Comparison of ENCODE assay signal across 27 cellular contexts in the genomic region with DNA sequence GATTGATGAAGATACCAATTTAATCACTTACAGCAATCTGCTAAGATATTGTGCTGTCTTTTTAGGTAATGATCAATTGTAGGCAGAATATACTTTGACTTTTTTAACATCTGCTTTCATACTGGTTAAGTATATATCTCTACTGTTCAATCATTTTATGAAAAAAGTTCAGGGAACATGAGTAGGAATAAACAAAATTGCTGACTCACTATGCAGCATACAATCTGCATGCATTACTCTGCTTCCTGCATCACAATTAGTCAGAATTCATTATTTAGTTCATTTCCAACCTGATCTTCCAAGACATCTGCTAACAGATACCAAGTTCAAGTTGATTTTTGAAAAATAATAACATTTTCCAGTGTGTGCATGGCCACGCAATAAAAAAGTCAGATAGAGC.
"Had no signal": no experiment of that assay in that cellular context is flagged by ENCODE, and none has a peak within 500 bp of the region (broad histone marks: within the 10 kb centered on the region; RNA-seq: fewer than 3 reads in every experiment).

No MANE protein-coding gene starts in this region.

- H3K27ac ChIP-seq: dorsolateral prefrontal cortex, foreskin keratinocyte, gastroesophageal sphincter, heart left ventricle, hepatocyte, left lung, neural progenitor cell, parathyroid adenoma, suprapubic skin, transverse colon, upper lobe of right lung, vagina had no signal

- ATAC-seq: foreskin keratinocyte; gastroesophageal sphincter; heart left ventricle; left lung; naive thymus-derived CD4-positive, alpha-beta T cell; sciatic nerve; stimulated activated naive CD8-positive, alpha-beta T cell treated with anti-CD3 and anti-CD28 coated beads, Interleukin-15, amount 100 ng/mL, for 72 hours; upper lobe of right lung had no signal

- H3K79me2 ChIP-seq: hepatocyte, parathyroid adenoma had no signal

- H3K4me1 ChIP-seq: foreskin keratinocyte, gastroesophageal sphincter, heart left ventricle, left lung, neural progenitor cell, parathyroid adenoma, suprapubic skin, transverse colon, upper lobe of right lung, vagina had no signal

- H3K27me3 Mint-ChIP-seq: naive thymus-derived CD4-positive, alpha-beta T cell; progenitor cell of endocrine pancreas; stimulated activated naive CD8-positive, alpha-beta T cell treated with anti-CD3 and anti-CD28 coated beads, Interleukin-15, amount 100 ng/mL, for 72 hours had no signal

- H3K9ac ChIP-seq: neural progenitor cell, parathyroid adenoma had no signal

- H3K27me3 ChIP-seq: dorsolateral prefrontal cortex, foreskin keratinocyte, gastroesophageal sphincter, heart left ventricle, hepatocyte, left lung, neural progenitor cell, suprapubic skin, transverse colon, upper lobe of right lung, vagina had no signal

- H3K4me2 ChIP-seq: hepatocyte, neural progenitor cell, smooth muscle cell had no signal

- H2AFZ ChIP-seq: hepatocyte, neural progenitor cell, parathyroid adenoma had no signal

- H3K9me3 ChIP-seq: gastroesophageal sphincter, transverse colon, upper lobe of right lung, vagina had no signal

- H3K4me1 Mint-ChIP-seq: mesothelial cell of epicardium; nephron; neural progenitor cell; stimulated activated naive CD8-positive, alpha-beta T cell treated with anti-CD3 and anti-CD28 coated beads, Interleukin-15, amount 100 ng/mL, for 72 hours had no signal

- H3K27ac Mint-ChIP-seq: mesothelial cell of epicardium; naive thymus-derived CD4-positive, alpha-beta T cell; nephron; neural progenitor cell; progenitor cell of endocrine pancreas; stimulated activated naive CD8-positive, alpha-beta T cell treated with anti-CD3 and anti-CD28 coated beads, Interleukin-15, amount 100 ng/mL, for 72 hours had no signal

- H3K9me3 Mint-ChIP-seq: nephron, neural progenitor cell had no signal

- H3K4me3 Mint-ChIP-seq: mesothelial cell of epicardium; naive thymus-derived CD4-positive, alpha-beta T cell; nephron; neural progenitor cell; stimulated activated naive CD8-positive, alpha-beta T cell treated with anti-CD3 and anti-CD28 coated beads, Interleukin-15, amount 100 ng/mL, for 72 hours had no signal

- H3K4me3 ChIP-seq: dorsolateral prefrontal cortex, gastroesophageal sphincter, heart left ventricle, hepatocyte, left lung, neural progenitor cell, smooth muscle cell, suprapubic skin, transverse colon, upper lobe of right lung, vagina had no signal

- DNase-seq: dorsolateral prefrontal cortex; effector CD4-positive, alpha-beta T cell; foreskin keratinocyte; heart left ventricle; kidney; left lung; mesenchymal stem cell; naive thymus-derived CD4-positive, alpha-beta T cell; stimulated activated CD4-positive, alpha-beta T cell treated with anti-CD3 and anti-CD28 coated beads, Interleukin-12 subunit alpha, Interleukin-12 subunit beta, amount 100 ng/mL, for 4 hours; stimulated activated CD4-positive, alpha-beta T cell treated with anti-CD3 and anti-CD28 coated beads, Interleukin-1b, Interleukin-23, amount 100 ng/mL, for 48 hours; stimulated activated CD4-positive, alpha-beta T cell treated with anti-CD3 and anti-CD28 coated beads, Interleukin-4, amount 100 ng/mL, for 1 hour; stimulated activated CD8-positive, alpha-beta memory T cell treated with anti-CD3 and anti-CD28 coated beads, Interleukin-4, amount 100 ng/mL, for 48 hours; stimulated activated naive CD4-positive, alpha-beta T cell; stimulated activated naive CD8-positive, alpha-beta T cell treated with anti-CD3 and anti-CD28 coated beads, Interleukin-15, amount 100 ng/mL, for 72 hours; transverse colon; upper lobe of right lung had no signal

- H3K36me3 Mint-ChIP-seq: mesothelial cell of epicardium; naive thymus-derived CD4-positive, alpha-beta T cell; neural progenitor cell had no signal

- FAIRE-seq: kidney had no signal

- H3K36me3 ChIP-seq: gastroesophageal sphincter, heart left ventricle, left lung, neural progenitor cell, suprapubic skin, transverse colon, upper lobe of right lung, vagina had no signal
